In the genomic region with DNA sequence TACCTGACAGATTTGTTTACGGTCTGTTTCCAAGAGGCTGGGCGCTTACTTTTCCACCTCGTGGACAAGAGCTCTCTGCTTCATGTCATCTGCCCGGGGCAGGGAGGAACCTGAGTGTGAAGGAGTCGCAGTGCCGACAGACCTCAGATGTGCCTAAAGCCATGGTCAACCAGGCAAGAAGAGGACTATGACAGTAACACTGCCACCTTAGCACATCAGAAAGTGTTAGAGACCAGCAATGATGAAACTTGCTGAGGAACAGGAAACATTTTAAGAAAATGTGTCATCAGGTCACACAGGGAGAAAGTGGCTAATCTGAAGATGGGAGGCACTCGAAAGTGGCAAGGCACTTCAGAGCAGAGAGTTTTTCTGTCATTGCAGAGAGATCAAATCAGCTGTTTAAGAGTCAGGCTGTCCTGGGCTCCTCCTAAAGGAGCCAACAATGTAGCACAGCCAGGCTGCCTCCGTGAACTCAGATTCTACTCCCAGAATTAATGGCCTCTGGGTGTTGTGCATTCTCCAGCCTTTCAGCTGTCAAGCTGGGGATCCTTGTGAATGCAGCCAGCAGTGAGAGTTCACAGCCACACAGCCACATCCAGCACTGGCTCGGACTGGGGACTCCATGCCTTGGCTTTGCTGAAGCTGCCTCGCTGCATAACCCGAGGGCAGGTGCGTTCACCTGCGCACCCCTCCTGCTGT, we compare ENCODE assay signal across 10 cellular contexts.
DNase-seq lines count a peak whose midpoint lies in the region; ATAC-seq, FAIRE-seq and TF ChIP-seq lines count a peak whose summit lies in the region.
"Had no signal": no experiment of that assay in that cellular context is flagged by ENCODE, and none has a peak within 500 bp of the region (broad histone marks: within the 10 kb centered on the region; RNA-seq: fewer than 3 reads in every experiment).

No MANE protein-coding gene starts in this region.

- no peak for TF ChIP-seq EP300 in sigmoid colon (IDR thresholded peaks at IDR 0.05)

- H3K9me3 ChIP-seq in sigmoid colon = no peaks in the 10 kb centered on the region
- H3K9me3 ChIP-seq in smooth muscle cell (replicated peaks; ENCODE audit: low read depth) = no peaks in the 10 kb centered on the region
- H3K9me3 ChIP-seq: adrenal gland had no signal

- CTCF ChIA-PET in activated naive CD4-positive, alpha-beta T cell treated with anti-CD3 and anti-CD28 coated beads, Interleukin-2, amount 10 ng/mL, durations not matched to agents 7 days and 5 days (lab: Charles Lee) = interaction anchor here (1.1 kb wide), 2 partner anchors 21 to 32 kb away, joined by 3 to 4 read pairs; no protein-coding TSS in a partner anchor

- H3K27me3 ChIP-seq in sigmoid colon = no peaks in the 10 kb centered on the region
- no peaks in the 10 kb centered on the region for H3K27me3 ChIP-seq in smooth muscle cell (ENCODE audit: low read depth)
- H3K27me3 ChIP-seq: adrenal gland had no signal

- peaks cover 22% of the 10 kb centered on the region for H3K4me1 Mint-ChIP-seq in activated naive CD4-positive, alpha-beta T cell treated with anti-CD3 and anti-CD28 coated beads, Interleukin-2, amount 10 ng/mL, durations not matched to agents 7 days and 5 days

- TF ChIP-seq CTCF in sigmoid colon (IDR thresholded peaks at IDR 0.05) (no peak), smooth muscle cell (IDR thresholded peaks at IDR 0.05; ENCODE audit: borderline replicate concordance, insufficient read depth, poor library complexity, severe bottlenecking) (no peak)

- peaks cover 17% of the 10 kb centered on the region for H4K20me1 ChIP-seq in smooth muscle cell (ENCODE audit: low read depth)

- intact Hi-C loops in sigmoid colon (cut with DNase I) = loop anchor here (2.0 kb wide), 1 partner anchor 26 kb away; no protein-coding TSS in a partner anchor

- H3K79me2 ChIP-seq in smooth muscle cell (ENCODE audit: low read depth) = no peaks in the 10 kb centered on the region

- H3K27ac Mint-ChIP-seq in activated naive CD4-positive, alpha-beta T cell treated with anti-CD3 and anti-CD28 coated beads, Interleukin-2, amount 10 ng/mL, durations not matched to agents 7 days and 5 days = peak overlapping the region; percentile 55

- H2AFZ ChIP-seq in smooth muscle cell (ENCODE audit: low read depth) = no peak overlapping the region

- no peak overlapping the region for H3K9ac ChIP-seq in smooth muscle cell (ENCODE audit: low read depth)

- no peak overlapping the region for H3K4me3 ChIP-seq in sigmoid colon
- H3K4me3 ChIP-seq in smooth muscle cell = no peak overlapping the region
- H3K4me3 ChIP-seq: adrenal gland had no signal

- no peaks in the 10 kb centered on the region for H3K27me3 Mint-ChIP-seq in activated naive CD4-positive, alpha-beta T cell treated with anti-CD3 and anti-CD28 coated beads, Interleukin-2, amount 10 ng/mL, durations not matched to agents 7 days and 5 days

- DNase-seq in NCI-H1417 (lab: John Stamatoyannopoulos, UW) (peak; percentile 50 to 89 (median 83)), NCI-H1417 treated with DMSO at 0.1 percent for 48 hours (lab: John Stamatoyannopoulos, UW) (no peak), sigmoid colon (no peak), smooth muscle cell (lab: John Stamatoyannopoulos, UW; ENCODE audit: unreplicated experiment) (no peak), KBM-7 (no peak), urothelium cell line (ENCODE audit: low spot score) (no peak)
- DNase-seq in activated naive CD4-positive, alpha-beta T cell treated with anti-CD3 and anti-CD28 coated beads, Interleukin-2, amount 10 ng/mL, durations not matched to agents 7 days and 5 days = no peak
- DNase-seq: adrenal gland, posterior cingulate gyrus had no signal

- ATAC-seq in HG03196 (IDR thresholded peaks at IDR 0.05; ENCODE audit: unreplicated experiment) = peak; percentile 49

- no peak for FAIRE-seq in urothelium cell line (lab: Jason Lieb, UNC)

- H3K36me3 ChIP-seq in sigmoid colon = peaks cover 0 to 9% (median 4%) of the 10 kb centered on the region in 4 donors
- no peaks in the 10 kb centered on the region for H3K36me3 ChIP-seq in smooth muscle cell (ENCODE audit: low read depth)

- WGBS in sigmoid colon, 2 donors = 86 to 88% methylated on average over 13 of the region's 13 CpGs
- 62% methylated on average over 13 of the region's 13 CpGs for WGBS in smooth muscle cell (ENCODE audit: low lambda C conversion rate)

- H3K9me3 Mint-ChIP-seq in activated naive CD4-positive, alpha-beta T cell treated with anti-CD3 and anti-CD28 coated beads, Interleukin-2, amount 10 ng/mL, durations not matched to agents 7 days and 5 days = no peaks in the 10 kb centered on the region

- H3F3A ChIP-seq in smooth muscle cell (ENCODE audit: low read depth) = no peaks in the 10 kb centered on the region

- TF ChIP-seq POLR2A in sigmoid colon (IDR thresholded peaks at IDR 0.05) = no peak

- peaks cover 0 to 58% (median 43%) of the 10 kb centered on the region in 4 donors for H3K4me1 ChIP-seq in sigmoid colon
- peaks cover 13% of the 10 kb centered on the region for H3K4me1 ChIP-seq in smooth muscle cell (ENCODE audit: low read depth)

- in situ Hi-C loops in KBM-7 (cut with MboI; ENCODE audit: low pct_unique_long_range_greater_than_20kb, low sequenced_read_pairs) = no loop called here

- H3K4me2 ChIP-seq in smooth muscle cell = no peak overlapping the region

- no peak overlapping the region for H3K4me3 Mint-ChIP-seq in activated naive CD4-positive, alpha-beta T cell treated with anti-CD3 and anti-CD28 coated beads, Interleukin-2, amount 10 ng/mL, durations not matched to agents 7 days and 5 days

- peaks cover 26% of the 10 kb centered on the region for H3K36me3 Mint-ChIP-seq in activated naive CD4-positive, alpha-beta T cell treated with anti-CD3 and anti-CD28 coated beads, Interleukin-2, amount 10 ng/mL, durations not matched to agents 7 days and 5 days

- peak overlapping the region; percentile 8 to 66 (median 50) for H3K27ac ChIP-seq in sigmoid colon
- H3K27ac ChIP-seq in smooth muscle cell (ENCODE audit: low read depth) = no peak overlapping the region
- H3K27ac ChIP-seq: adrenal gland had no signal

Comparison
In these comparisons a context has a peak if more than half of its experiments do, and no peak if none do; other contexts are left out.
1. DNase-seq: peak in NCI-H1417 (3 of 3); none in NCI-H1417 treated with DMSO at 0.1 percent for 48 hours (single experiment), activated naive CD4-positive, alpha-beta T cell treated with anti-CD3 and anti-CD28 coated beads, Interleukin-2, amount 10 ng/mL, durations not matched to agents 7 days and 5 days (single experiment), sigmoid colon (single experiment), smooth muscle cell (single experiment), KBM-7 (single experiment) and urothelium cell line (single experiment).